In the genomic region with DNA sequence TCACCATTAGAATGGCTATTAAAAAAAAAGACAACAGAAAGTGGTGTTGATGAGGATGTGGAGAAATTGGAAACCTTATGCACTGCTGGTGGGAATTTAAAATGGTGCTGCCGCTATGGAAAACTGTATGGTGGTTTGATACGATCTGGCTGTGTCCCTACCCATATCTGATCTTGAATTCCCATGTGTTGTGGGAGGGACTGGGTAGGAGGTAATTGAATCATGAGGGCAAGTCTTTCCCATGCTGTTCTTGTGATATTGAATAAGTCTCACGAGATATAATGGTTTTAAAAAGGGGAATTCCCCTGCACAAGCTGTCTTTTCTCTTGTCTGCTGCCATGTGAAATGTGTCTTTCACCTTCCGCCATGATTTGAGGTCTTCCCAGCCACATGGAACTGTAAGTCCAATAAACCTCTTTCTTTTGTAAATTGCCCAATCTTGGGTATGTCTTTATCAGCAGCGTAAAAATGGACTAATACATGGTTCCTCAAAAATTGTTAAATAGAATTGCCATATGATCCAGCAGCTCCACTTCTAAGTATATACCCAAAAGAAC, we compare ENCODE assay signal across 1 cellular context.
A peak's percentile ranks its signal among the peaks of the same experiment; 100 is the strongest.
TF ChIP-seq lines count a peak whose summit lies in the region.

No MANE protein-coding gene starts in this region.

TF ChIP-seq in K562, 482 proteins besides CTCF, POLR2A, EP300 and RAD21:
- TF ChIP-seq ZNF766 (CRISPR knock-in tag; conservative IDR thresholded peaks at IDR 0.05) (peak; percentile 78), IFI16 (CRISPR knock-in tag; IDR thresholded peaks at IDR 0.05) (no peak)
